10 cellular contexts compared by ENCODE assay signal in the genomic region with DNA sequence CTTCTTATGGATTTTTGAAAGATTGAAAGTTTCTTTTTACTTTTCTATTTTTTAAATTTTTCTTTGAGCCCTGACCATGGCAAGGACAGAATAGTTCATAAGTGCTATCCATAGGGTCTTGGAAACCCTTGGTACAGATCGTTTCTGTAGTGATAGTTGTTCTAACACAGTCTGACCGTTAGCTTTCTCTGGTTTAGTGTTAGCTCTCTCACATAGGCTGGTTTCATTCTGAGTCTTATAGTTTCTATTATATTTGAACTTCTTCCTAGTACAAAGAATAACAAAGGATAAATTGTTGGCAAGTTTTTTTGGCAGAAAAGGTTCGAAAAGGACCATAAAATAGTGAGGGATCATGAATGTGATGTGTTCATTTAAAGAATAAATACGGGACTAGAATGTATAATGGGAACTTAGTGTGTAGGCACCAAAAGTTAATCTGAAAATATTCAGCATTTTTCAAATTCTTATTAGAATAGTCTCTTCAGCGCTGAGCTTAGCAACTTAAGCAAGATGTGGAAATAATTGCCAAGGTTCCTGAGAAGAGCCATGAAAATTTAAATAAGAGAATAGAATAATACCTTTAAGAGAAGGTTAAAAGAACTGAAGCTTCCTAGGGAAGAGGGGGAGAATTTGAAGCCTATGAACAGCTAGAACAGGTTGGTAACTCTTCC. TPM values are rescaled to one million over a fixed set of nuclear protein-coding genes. Genes with fewer than 3 reads are reported as not detected.
DNase-seq lines count a peak whose midpoint lies in the region; ATAC-seq and TF ChIP-seq lines count a peak whose summit lies in the region.
"Had no signal": no experiment of that assay in that cellular context is flagged by ENCODE, and none has a peak within 500 bp of the region (broad histone marks: within the 10 kb centered on the region; RNA-seq: fewer than 3 reads in every experiment).

No MANE protein-coding gene starts in this region.

- no peak overlapping the region for H3K27ac ChIP-seq in breast epithelium

- TF ChIP-seq POLR2A in breast epithelium (IDR thresholded peaks at IDR 0.05), result no peak

- CTCF ChIA-PET in GM10248 (lab: Yijun Ruan, JAX), result interaction anchor here (1.0 to 1.3 kb wide), 4 partner anchors 11 to 253 kb away, joined by 3 to 6 read pairs (median 4); no protein-coding TSS in a partner anchor

- no peak for TF ChIP-seq CTCF in GM10248 (IDR thresholded peaks at IDR 0.05; ENCODE audit: control extremely low read depth, extremely low read depth, low read depth, missing control alignments)
- TF ChIP-seq CTCF in breast epithelium (IDR thresholded peaks at IDR 0.05), result no peak

- intact Hi-C loops in breast epithelium (cut with DNase I; ENCODE audit: low total_unique reads), result no loop called here

- no peaks in the 10 kb centered on the region for H3K4me1 ChIP-seq in breast epithelium

- no peak overlapping the region for H3K4me3 ChIP-seq in breast epithelium

- DNase-seq in GM10248 (ENCODE audit: extremely low spot score), result peak; percentile 39
- DNase-seq in central memory CD4-positive, alpha-beta T cell, result no peak
- no peak for DNase-seq in stimulated activated CD4-positive, alpha-beta T cell treated with anti-CD3 and anti-CD28 coated beads, Interleukin-2, amount 100 ng/mL, for 48 hours
- no peak for DNase-seq in NCI-H1930 (lab: John Stamatoyannopoulos, UW)
- DNase-seq in breast epithelium (ENCODE audit: low spot score in 2 of 2), result no peak
- DNase-seq: AML-193, NCI-H2081 treated with DMSO at 0.1 percent for 48 hours had no signal

- ATAC-seq in GM19025 (IDR thresholded peaks at IDR 0.05; ENCODE audit: low read depth, unreplicated experiment), result peak; percentile 71
- peak; percentile 77 for ATAC-seq in HG02642 (IDR thresholded peaks at IDR 0.05; ENCODE audit: poor library complexity, unreplicated experiment)
- ATAC-seq in HG03520 (IDR thresholded peaks at IDR 0.05; ENCODE audit: unreplicated experiment), result peak; percentile 92

- H3K27me3 ChIP-seq in breast epithelium, result no peaks in the 10 kb centered on the region

- no peaks in the 10 kb centered on the region for H3K9me3 ChIP-seq in breast epithelium

- H3K36me3 ChIP-seq in breast epithelium, result no peaks in the 10 kb centered on the region

- POLR2A ChIA-PET in GM10248 (lab: Yijun Ruan, JAX), result no interaction called here

RNA-seq across cellular contexts. Expression of gene FDX1, which starts 24.1 kb away (rescaled TPM):
- 10 to 100 TPM; 12.5 to 18.3 (median 15.2) TPM for total RNA-seq in breast epithelium
